24 cellular contexts compared by ENCODE assay signal in genomic region chr5:96966801-96967200, GRCh38. TPM values are rescaled to one million over a fixed set of nuclear protein-coding genes. Genes with fewer than 3 reads are reported as not detected.
DNase-seq lines count a peak whose midpoint lies in the region; ATAC-seq and TF ChIP-seq lines count a peak whose summit lies in the region.
"Had no signal": no experiment of that assay in that cellular context is flagged by ENCODE, and none has a peak within 500 bp of the region (broad histone marks: within the 10 kb centered on the region; RNA-seq: fewer than 3 reads in every experiment).

No MANE protein-coding gene starts in this region.

- H3K36me3 Mint-ChIP-seq in activated naive CD8-positive, alpha-beta T cell = peaks cover 2% of the 10 kb centered on the region
- H3K36me3 Mint-ChIP-seq in activated naive CD8-positive, alpha-beta T cell treated with anti-CD3 and anti-CD28 coated beads for 36 hours = peaks cover 32% of the 10 kb centered on the region
- peaks cover 8% of the 10 kb centered on the region for H3K36me3 Mint-ChIP-seq in T-cell
- no peaks in the 10 kb centered on the region for H3K36me3 Mint-ChIP-seq in natural killer cell

- H3K27me3 Mint-ChIP-seq in activated naive CD8-positive, alpha-beta T cell = no peaks in the 10 kb centered on the region
- H3K27me3 Mint-ChIP-seq in activated naive CD8-positive, alpha-beta T cell treated with anti-CD3 and anti-CD28 coated beads for 36 hours = no peaks in the 10 kb centered on the region
- H3K27me3 Mint-ChIP-seq in T-cell (no peaks in the 10 kb centered on the region), natural killer cell (ENCODE audit: low read depth in 2 of 2) (no peaks in the 10 kb centered on the region)
- H3K27me3 Mint-ChIP-seq: CD4-positive, CD25-positive, alpha-beta regulatory T cell had no signal

- POLR2A ChIA-PET in T-cell (lab: Charles Lee) = interaction anchor here in 1 of 2 donors (0.5 to 1.0 kb wide), 4 partner anchors 9 to 217 kb away, joined by 3 to 4 read pairs (median 4); no protein-coding TSS in a partner anchor

- H3K4me3 ChIP-seq in subcutaneous abdominal adipose tissue (ENCODE audit: low read depth in 1 of 5, low read length in 5 of 5) (no peak overlapping the region), prostate gland (no peak overlapping the region)
- H3K4me3 ChIP-seq: BLaER1, GM23338 had no signal

- no peak for DNase-seq in activated naive CD8-positive, alpha-beta T cell treated with anti-CD3 and anti-CD28 coated beads for 36 hours
- no peak for DNase-seq in T-cell
- no peak for DNase-seq in natural killer cell
- DNase-seq in prostate gland (ENCODE audit: low spot score) = no peak
- DNase-seq in NCI-H2227 (lab: John Stamatoyannopoulos, UW; ENCODE audit: unreplicated experiment) = no peak
- DNase-seq: CD4-positive, CD25-positive, alpha-beta regulatory T cell; COR-L47; DMS53; H9; Karpas-422; NCI-H1092 treated with DMSO at 0.1 percent for 48 hours; NCI-H146; NCI-H1930; NCI-H2107; NCI-H446; NCI-H526; NCI-H82; NK-92 treated with Interleukin-12 subunit alpha and Interleukin-12 subunit beta, amount 100 ng/mL, for 24 hours; PC-3 had no signal

- CTCF ChIA-PET in T-cell (lab: Charles Lee) = interaction anchor here (0.6 to 0.7 kb wide), 3 partner anchors 21 to 316 kb away, joined by 3 to 6 read pairs (median 5); no protein-coding TSS in a partner anchor

- ATAC-seq in T-cell (replicated peaks in 1 of 4) (no peak), natural killer cell (no peak)
- ATAC-seq: GM23338, HepG2 had no signal

- no peaks in the 10 kb centered on the region for H3K9me3 Mint-ChIP-seq in activated naive CD8-positive, alpha-beta T cell (ENCODE audit: low read depth)
- peaks cover 8% of the 10 kb centered on the region for H3K9me3 Mint-ChIP-seq in activated naive CD8-positive, alpha-beta T cell treated with anti-CD3 and anti-CD28 coated beads for 36 hours
- H3K9me3 Mint-ChIP-seq in T-cell (no peaks in the 10 kb centered on the region), natural killer cell (no peaks in the 10 kb centered on the region)
- H3K9me3 Mint-ChIP-seq: CD4-positive, CD25-positive, alpha-beta regulatory T cell; GM23338; H9 had no signal

- H3K4me1 ChIP-seq in subcutaneous abdominal adipose tissue (ENCODE audit: control insufficient read depth in 5 of 5, insufficient read depth in 5 of 5, low read length in 5 of 5) = peaks cover 3 to 44% (median 38%) of the 10 kb centered on the region in 5 donors
- H3K4me1 ChIP-seq in prostate gland (replicated peaks) = peaks cover 12% of the 10 kb centered on the region

- H3K4me1 Mint-ChIP-seq in activated naive CD8-positive, alpha-beta T cell (ENCODE audit: low read depth) = peaks cover 89% of the 10 kb centered on the region
- H3K4me1 Mint-ChIP-seq in activated naive CD8-positive, alpha-beta T cell treated with anti-CD3 and anti-CD28 coated beads for 36 hours = peaks cover 78% of the 10 kb centered on the region
- H3K4me1 Mint-ChIP-seq in T-cell = peaks cover 86 to 91% (median 90%) of the 10 kb centered on the region in 3 donors
- peaks cover 73 to 86% of the 10 kb centered on the region in 2 donors for H3K4me1 Mint-ChIP-seq in natural killer cell

- H3K9me3 ChIP-seq in subcutaneous abdominal adipose tissue (ENCODE audit: control insufficient read depth in 5 of 5, low read length in 5 of 5) = no peaks in the 10 kb centered on the region
- no peaks in the 10 kb centered on the region for H3K9me3 ChIP-seq in prostate gland

- no peak for TF ChIP-seq CTCF in natural killer cell (IDR thresholded peaks at IDR 0.05)
- TF ChIP-seq CTCF in prostate gland (IDR thresholded peaks at IDR 0.05) = no peak

- H3K36me3 ChIP-seq in subcutaneous abdominal adipose tissue (ENCODE audit: control insufficient read depth in 5 of 5, insufficient read depth in 5 of 5, low read length in 5 of 5) (no peaks in the 10 kb centered on the region), prostate gland (no peaks in the 10 kb centered on the region)

- no peak for TF ChIP-seq POLR2A in prostate gland (IDR thresholded peaks at IDR 0.05)

- H3K27ac ChIP-seq in subcutaneous abdominal adipose tissue (ENCODE audit: low read depth, low read length) (peak overlapping the region; percentile 86), prostate gland (no peak overlapping the region)
- H3K27ac ChIP-seq: BLaER1 had no signal

- WGBS in prostate gland = 92% methylated on average over 4 of the region's 4 CpGs

- H3K4me3 Mint-ChIP-seq in activated naive CD8-positive, alpha-beta T cell = no peak overlapping the region
- H3K4me3 Mint-ChIP-seq in activated naive CD8-positive, alpha-beta T cell treated with anti-CD3 and anti-CD28 coated beads for 36 hours = no peak overlapping the region
- H3K4me3 Mint-ChIP-seq in T-cell (no peak overlapping the region), natural killer cell (no peak overlapping the region)
- H3K4me3 Mint-ChIP-seq: GM23338, H9 had no signal

- H3K27ac Mint-ChIP-seq in activated naive CD8-positive, alpha-beta T cell = peak overlapping the region; percentile 73
- no peak overlapping the region for H3K27ac Mint-ChIP-seq in activated naive CD8-positive, alpha-beta T cell treated with anti-CD3 and anti-CD28 coated beads for 36 hours
- H3K27ac Mint-ChIP-seq in T-cell = peak overlapping the region; percentile 39 to 79
- peak overlapping the region; percentile 48 to 94 for H3K27ac Mint-ChIP-seq in natural killer cell
- H3K27ac Mint-ChIP-seq: GM23338 had no signal

- H3K9ac ChIP-seq in subcutaneous abdominal adipose tissue (ENCODE audit: low read length in 5 of 5) = peak overlapping the region in 1 of 5 donors; percentile 24
- H3K9ac ChIP-seq: BLaER1 had no signal

- intact Hi-C loops in natural killer cell (cut with micrococcal nuclease) (no loop called here), prostate gland (cut with DNase I) (no loop called here)

- H3K27me3 ChIP-seq in subcutaneous abdominal adipose tissue (ENCODE audit: control insufficient read depth in 5 of 5, insufficient read depth in 4 of 5, low read length in 5 of 5) (no peaks in the 10 kb centered on the region), prostate gland (replicated peaks; ENCODE audit: insufficient read depth) (no peaks in the 10 kb centered on the region)
- H3K27me3 ChIP-seq: BLaER1 had no signal

RNA-seq across cellular contexts. Expression of gene LNPEP, which starts 30.9 kb away (rescaled TPM):
- 10 to 100 TPM; 41.4 to 41.5 TPM for total RNA-seq in activated naive CD8-positive, alpha-beta T cell treated with anti-CD3 and anti-CD28 coated beads for 36 hours
- total RNA-seq in T-cell (100 to 1,000 TPM in 1 of 5 donors, 10 to 100 TPM in 4; 82.3 to 102 (median 86.3) TPM), natural killer cell (100 to 1,000 TPM; 126 to 162 (median 135) TPM), prostate gland (10 to 100 TPM; 38.5 to 43.9 TPM)
